Comparison of ENCODE assay signal across 21 cellular contexts in the genomic region with DNA sequence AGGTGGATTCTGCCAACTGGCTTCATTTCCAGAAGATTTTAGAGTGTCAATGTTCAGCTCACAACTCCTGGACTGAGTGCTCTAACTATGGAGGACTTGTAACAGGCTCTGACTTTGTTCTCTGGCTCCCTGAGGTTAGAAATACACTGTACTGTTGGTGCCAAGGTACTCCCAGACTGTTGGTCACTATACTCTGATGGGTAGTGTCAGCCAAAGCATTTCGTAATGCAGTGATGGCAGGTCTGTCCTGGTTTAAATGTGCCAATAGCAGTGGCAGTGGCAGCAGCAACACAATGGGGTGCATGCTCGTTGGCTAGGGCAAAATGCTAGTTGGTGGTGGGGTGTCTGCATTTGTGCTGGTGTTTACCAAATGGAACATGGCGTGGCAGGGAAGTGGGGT.
"Had no signal": no experiment of that assay in that cellular context is flagged by ENCODE, and none has a peak within 500 bp of the region (broad histone marks: within the 10 kb centered on the region; RNA-seq: fewer than 3 reads in every experiment).

No MANE protein-coding gene starts in this region.

- DNase-seq: Kasumi-1, MM.1S, NCI-H1092 treated with DMSO at 0.1 percent for 48 hours, NCI-H1436 treated with DMSO at 0.1 percent for 48 hours, NCI-H1694, NCI-H187 treated with DMSO at 0.1 percent for 48 hours, NCI-H2029 treated with DMSO at 0.1 percent for 48 hours, NCI-H2171, NCI-H226, NCI-H446, NCI-H510A, NCI-H524 treated with DMSO at 0.1 percent for 48 hours, NCI-H69, NCI-H774, RPMI8226, SHP77 treated with DMSO at 0.1 percent for 48 hours, SJCRH30 had no signal

- H3K4me3 ChIP-seq: K562, SJCRH30 had no signal

- H3K27me3 ChIP-seq: SJCRH30 had no signal

- H3K27ac ChIP-seq: HL-60, KMS-11, SJCRH30 had no signal

- H3K36me3 ChIP-seq: SJCRH30 had no signal

- H3K4me1 ChIP-seq: SJCRH30 had no signal

- ATAC-seq: K562, SK-N-SH treated with all-trans-retinoic acid at 6 μM for 48 hours had no signal
